ENCODE assay signal across 23 cellular contexts in genomic region chr10:68861253-68861652, GRCh38. TPM values are rescaled to one million over a fixed set of nuclear protein-coding genes. Genes with fewer than 3 reads are reported as not detected.
DNase-seq lines count a peak whose midpoint lies in the region; ATAC-seq, FAIRE-seq and TF ChIP-seq lines count a peak whose summit lies in the region.
"Had no signal": no experiment of that assay in that cellular context is flagged by ENCODE, and none has a peak within 500 bp of the region (broad histone marks: within the 10 kb centered on the region; RNA-seq: fewer than 3 reads in every experiment).

No MANE protein-coding gene starts in this region.

- H3K4me3 ChIP-seq in HCT116 (replicated peaks in 1 of 2; ENCODE audit: low read depth in 1 of 2, low read length in 2 of 2), result no peak overlapping the region
- H3K4me3 ChIP-seq: spleen had no signal

- TF ChIP-seq POLR2A in HCT116 (IDR thresholded peaks at IDR 0.05; ENCODE audit: borderline replicate concordance, extremely low read depth, insufficient read depth, insufficient read length), result no peak

- intact Hi-C loops in HCT116 (cut with micrococcal nuclease), result no loop called here

- no peak for TF ChIP-seq RAD21 in HCT116 (IDR thresholded peaks at IDR 0.05; ENCODE audit: low read depth)

- peak; percentile 15 for DNase-seq in HCT116 (ENCODE audit: low read depth, low spot score)
- DNase-seq in NCI-H69 (lab: John Stamatoyannopoulos, UW), result peak; percentile 1
- peak; percentile 5 for DNase-seq in dermis blood vessel endothelial cell
- DNase-seq in left kidney (ENCODE audit: low read depth, low spot score), result peak; percentile 37
- DNase-seq in caudate nucleus (lab: John Stamatoyannopoulos, UW), result no peak
- DNase-seq in urothelium cell line (ENCODE audit: low spot score), result no peak
- DNase-seq: activated CD4-positive, alpha-beta T cell treated with anti-CD3 and anti-CD28 coated beads for 1 hour; activated CD8-positive, alpha-beta memory T cell treated with anti-CD3 and anti-CD28 coated beads for 24 hours; activated naive CD4-positive, alpha-beta T cell treated with Interleukin-2 at 50 U/mL for 16 hours; activated T-cell treated with anti-CD3 and anti-CD28 coated beads, Interleukin-2, amount 50 U/mL, for 4 hours; AML-193; CD8-positive, alpha-beta T cell; cerebellar nuclear complex; H7; kidney glomerular epithelial cell; MM.1S; NCI-H82; spleen; stimulated activated CD4-positive, alpha-beta T cell treated with anti-CD3 and anti-CD28 coated beads, Interleukin-4, amount 100 ng/mL, for 1 hour; stimulated activated naive CD8-positive, alpha-beta T cell treated with anti-CD3 and anti-CD28 coated beads, Interleukin-15, Interleukin-2, amounts not matched to agents 100 U/mL and 50 U/mL, for 24 hours had no signal

- no peaks in the 10 kb centered on the region for H3K79me2 ChIP-seq in HCT116 (ENCODE audit: insufficient read depth, low read length)

- no peak overlapping the region for H3K9ac ChIP-seq in HCT116 (ENCODE audit: low read length)

- no peaks in the 10 kb centered on the region for H3K9me2 ChIP-seq in HCT116 (ENCODE audit: insufficient read depth)

- H3K4me1 ChIP-seq in HCT116 (ENCODE audit: control insufficient read depth in 1 of 2, insufficient read depth in 2 of 2, low read length in 2 of 2), result no peaks in the 10 kb centered on the region
- H3K4me1 ChIP-seq: spleen had no signal

- FAIRE-seq in urothelium cell line (lab: Jason Lieb, UNC), result no peak

- H3K27ac ChIP-seq in HCT116 (ENCODE audit: low read depth, low read length) (no peak overlapping the region), caudate nucleus (ENCODE audit: low read depth, low read length) (no peak overlapping the region)
- H3K27ac ChIP-seq: spleen had no signal

- POLR2A ChIA-PET in HCT116 (lab: Charles Lee), result no interaction called here

- BruUV-seq in HCT116 (replicated peaks; lab: Mats Ljungman, UMichigan), result no TSS peak

- H3K4me2 ChIP-seq in HCT116 (ENCODE audit: low read length), result no peak overlapping the region

- H4K20me1 ChIP-seq in HCT116 (ENCODE audit: insufficient read depth), result no peaks in the 10 kb centered on the region

- ATAC-seq in HCT116, result no peak
- no peak for ATAC-seq in GM21825 (IDR thresholded peaks at IDR 0.05; ENCODE audit: unreplicated experiment)
- ATAC-seq: activated T-cell treated with anti-CD3 and anti-CD28 coated beads, Interleukin-2, amount 50 U/mL, for 4 hours; CD8-positive, alpha-beta T cell; esophagus mucosa; stimulated activated naive CD8-positive, alpha-beta T cell treated with anti-CD3 and anti-CD28 coated beads, Interleukin-15, Interleukin-2, amounts not matched to agents 100 U/mL and 50 U/mL, for 24 hours had no signal

- RAD21 ChIA-PET in HCT116 (lab: Charles Lee; ENCODE audit: low non-redundant PET in 1 of 2, low total read pairs in 2 of 2, uncharacterized antibody in 2 of 2, unreplicated experiment in 2 of 2), result no interaction called here

- TF ChIP-seq CTCF in HCT116 (IDR thresholded peaks at IDR 0.05 in 2 of 3, conservative IDR thresholded peaks at IDR 0.05 in 1 of 3; ENCODE audit: borderline replicate concordance in 1 of 3, insufficient read depth in 1 of 3, low read depth in 2 of 3, low read length in 2 of 3), result no peak

- peaks cover 10 to 13% of the 10 kb centered on the region in 2 experiments; a peak in 2 of 4 replicates for H3K9me3 ChIP-seq in HCT116 (ENCODE audit: control insufficient read depth in 1 of 2, insufficient read depth in 1 of 2, low read depth in 1 of 2, low read length in 2 of 2)

- no peaks in the 10 kb centered on the region for H3K36me3 ChIP-seq in HCT116 (ENCODE audit: control insufficient read depth in 1 of 2, insufficient read depth in 2 of 2, low read length in 2 of 2)
- H3K36me3 ChIP-seq: spleen had no signal

- CTCF ChIA-PET in HCT116 (lab: Charles Lee), result no interaction called here

- no peak overlapping the region for H2AFZ ChIP-seq in HCT116 (ENCODE audit: low read depth, low read length, poor library complexity, severe bottlenecking)

- H3K27me3 ChIP-seq in HCT116 (ENCODE audit: insufficient read depth, low read length), result no peaks in the 10 kb centered on the region
- H3K27me3 ChIP-seq: spleen had no signal

TF ChIP-seq in HCT116, 20 proteins besides CTCF, POLR2A, EP300 and RAD21:
- TF ChIP-seq FOSL1 (IDR thresholded peaks at IDR 0.05; ENCODE audit: low read depth) (no peak), CBX3 (IDR thresholded peaks at IDR 0.05; ENCODE audit: low read depth) (peak; percentile 63; the same call in 1 of the 2 replicates)

RNA-seq across cellular contexts. Expression of gene STOX1, which starts 33.9 kb away (rescaled TPM):
- 5.9 TPM for total RNA-seq in HCT116 (2021; ENCODE audit: unreplicated experiment)
- 1.9 and 3.7 TPM in 2 replicates for polyA plus RNA-seq in HCT116 (2012)
- 0.33 and 0.34 TPM in 2 replicates for total RNA-seq in dermis blood vessel endothelial cell
- total RNA-seq: glomerular endothelial cell had no signal

RNA-seq across cellular contexts. Expression of gene DDX50, which starts 39.9 kb away (rescaled TPM):
- total RNA-seq in HCT116 (2021; ENCODE audit: unreplicated experiment), result 25.6 TPM
- polyA plus RNA-seq in HCT116 (2012), result 28.9 and 34.7 TPM in 2 replicates
- 46.6 and 49.0 TPM in 2 replicates for total RNA-seq in dermis blood vessel endothelial cell

Comparison
In these comparisons a context has a peak if more than half of its experiments do, and no peak if none do; other contexts are left out.
1. DNase-seq: peak in HCT116 (single experiment), NCI-H69 (single experiment), dermis blood vessel endothelial cell (single experiment) and left kidney (single experiment); none in caudate nucleus (0 of 61) and urothelium cell line (single experiment).